In genomic region chr2:86704482-86704971, GRCh38 we compare ENCODE assay signal across 9 cellular contexts. TPM values are rescaled to one million over a fixed set of nuclear protein-coding genes. Genes with fewer than 3 reads are reported as not detected.
DNase-seq lines count a peak whose midpoint lies in the region; ATAC-seq and TF ChIP-seq lines count a peak whose summit lies in the region.
"Had no signal": no experiment of that assay in that cellular context is flagged by ENCODE, and none has a peak within 500 bp of the region (broad histone marks: within the 10 kb centered on the region; RNA-seq: fewer than 3 reads in every experiment).

No MANE protein-coding gene starts in this region.

- TF ChIP-seq CTCF in 22Rv1 (IDR thresholded peaks at IDR 0.05): no peak

- DNase-seq in HT-29 (ENCODE audit: low spot score) (peak; percentile 86), cerebellar cortex (ENCODE audit: low spot score) (peak; percentile 99), left kidney (ENCODE audit: low read depth, low spot score) (peak; percentile 4), NCI-H1930 (lab: John Stamatoyannopoulos, UW) (no peak), hippocampal formation (lab: John Stamatoyannopoulos, UW) (no peak), mesenteric fat pad (ENCODE audit: low spot score) (no peak)
- DNase-seq: CD4-positive, CD25-positive, alpha-beta regulatory T cell had no signal

- peak overlapping the region; percentile 74 for H3K27ac ChIP-seq in 22Rv1

- no peak for ATAC-seq in GM18870 (IDR thresholded peaks at IDR 0.05; ENCODE audit: unreplicated experiment)

RNA-seq across cellular contexts. Expression of gene RMND5A, which starts 15.6 kb away (rescaled TPM):
- 33.1 and 39.6 TPM in 2 replicates for total RNA-seq in HT-29 (2014; rRNA removed; shearing (Covaris generic))
- total RNA-seq in mesenteric fat pad: 30.9 TPM

Comparison
In these comparisons a context has a peak if more than half of its experiments do, and no peak if none do; other contexts are left out.
1. DNase-seq: peak in HT-29 (single experiment), cerebellar cortex (single experiment) and left kidney (single experiment); none in NCI-H1930 (0 of 2), hippocampal formation (0 of 2) and mesenteric fat pad (single experiment).